2 cellular contexts compared by ENCODE assay signal in genomic region chr17:67810464-67810863, GRCh38.
TF ChIP-seq lines count a peak whose summit lies in the region.

No MANE protein-coding gene starts in this region.

TF ChIP-seq in HCT116, 20 proteins besides CTCF, POLR2A, EP300 and RAD21:
- TF ChIP-seq CBX3 (IDR thresholded peaks at IDR 0.05; ENCODE audit: low read depth) = no peak
- no peak for TF ChIP-seq SP1 (IDR thresholded peaks at IDR 0.05; ENCODE audit: low read depth)
- TF ChIP-seq EZH2phosphoT487 (IDR thresholded peaks at IDR 0.05; ENCODE audit: borderline replicate concordance) = no peak
- TF ChIP-seq ATF3 (IDR thresholded peaks at IDR 0.05) = no peak

TF ChIP-seq in K562, 482 proteins besides CTCF, POLR2A, EP300 and RAD21:
- no peak for TF ChIP-seq NRF1 (conservative IDR thresholded peaks at IDR 0.05 in 1 of 2, IDR thresholded peaks at IDR 0.05 in 1 of 2)
- TF ChIP-seq FOXP4 (CRISPR knock-in tag; IDR thresholded peaks at IDR 0.05; ENCODE audit: borderline replicate concordance) = no peak
- no peak for TF ChIP-seq SUPT5H (IDR thresholded peaks at IDR 0.05)
